28 cellular contexts compared by ENCODE assay signal in the genomic region with DNA sequence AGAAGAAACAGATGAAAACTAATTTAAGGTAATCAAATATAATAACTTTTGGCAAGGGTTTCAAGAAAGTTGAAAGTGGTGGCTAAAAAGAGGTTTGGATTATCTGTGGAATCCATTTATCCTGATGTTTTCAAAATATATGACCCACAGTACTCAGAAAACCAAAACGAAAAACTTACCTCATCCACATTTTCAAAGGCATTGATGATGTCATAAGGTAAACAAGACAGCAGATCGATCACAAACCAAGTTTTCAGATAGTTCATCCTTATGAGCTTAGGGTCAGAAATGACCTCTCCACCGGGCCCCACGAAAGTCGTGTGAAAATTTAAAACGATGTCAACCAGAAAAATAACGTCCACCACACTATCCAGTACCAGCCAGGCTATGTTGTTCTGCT.
"Had no signal": no experiment of that assay in that cellular context is flagged by ENCODE, and none has a peak within 500 bp of the region (broad histone marks: within the 10 kb centered on the region; RNA-seq: fewer than 3 reads in every experiment).

No MANE protein-coding gene starts in this region.

- H3K27ac ChIP-seq: colonic mucosa, coronary artery, dorsolateral prefrontal cortex, epithelial cell of prostate, esophagus muscularis mucosa, esophagus squamous epithelium, foreskin keratinocyte, gastrocnemius medialis, gastroesophageal sphincter, heart left ventricle, heart right ventricle had no signal

- H3K36me3 ChIP-seq: colonic mucosa, esophagus muscularis mucosa, esophagus squamous epithelium, gastrocnemius medialis, gastroesophageal sphincter, heart left ventricle, heart right ventricle had no signal

- ATAC-seq: effector memory CD8-positive, alpha-beta T cell; esophagus mucosa; foreskin keratinocyte; gastrocnemius medialis; gastroesophageal sphincter; heart left ventricle; heart right ventricle had no signal

- H3K27me3 Mint-ChIP-seq: dendritic cell treated with granulocyte-macrophage colony-stimulating factor and Interleukin-4, amounts not matched to agents 40 ng/mL and 50 ng/mL, for 4 days; effector memory CD8-positive, alpha-beta T cell had no signal

- H3K27ac Mint-ChIP-seq: dendritic cell treated with granulocyte-macrophage colony-stimulating factor and Interleukin-4, amounts not matched to agents 40 ng/mL and 50 ng/mL, for 4 days; effector memory CD8-positive, alpha-beta T cell had no signal

- H3K4me1 ChIP-seq: colonic mucosa, esophagus muscularis mucosa, esophagus squamous epithelium, foreskin keratinocyte, gastrocnemius medialis, gastroesophageal sphincter, heart left ventricle, heart right ventricle had no signal

- DNase-seq: colonic mucosa; cortex of kidney; dermis blood vessel endothelial cell; dorsolateral prefrontal cortex; effector CD4-positive, alpha-beta T cell; effector CD8-positive, alpha-beta T cell; effector memory CD4-positive, alpha-beta T cell; effector memory CD8-positive, alpha-beta T cell; erythroblast; esophagus squamous epithelium; foreskin fibroblast; foreskin keratinocyte; foreskin melanocyte; gastrocnemius medialis; glutamatergic neuron; head of caudate nucleus; heart left ventricle; heart right ventricle had no signal

- H3K4me3 ChIP-seq: colonic mucosa, coronary artery, dorsolateral prefrontal cortex, esophagus muscularis mucosa, esophagus squamous epithelium, gastrocnemius medialis, gastroesophageal sphincter, heart left ventricle, heart right ventricle had no signal

- FAIRE-seq: colon, endometrium, endothelial cell of umbilical vein, frontal cortex had no signal

- H3K27me3 ChIP-seq: colonic mucosa, dorsolateral prefrontal cortex, esophagus muscularis mucosa, esophagus squamous epithelium, foreskin keratinocyte, gastrocnemius medialis, gastroesophageal sphincter, heart left ventricle, heart right ventricle had no signal

- H3K4me3 Mint-ChIP-seq: dendritic cell treated with granulocyte-macrophage colony-stimulating factor and Interleukin-4, amounts not matched to agents 40 ng/mL and 50 ng/mL, for 4 days; effector memory CD8-positive, alpha-beta T cell had no signal

- H3K9me3 ChIP-seq: colonic mucosa, esophagus muscularis mucosa, esophagus squamous epithelium, gastrocnemius medialis, gastroesophageal sphincter, heart left ventricle had no signal
